13 cellular contexts compared by ENCODE assay signal in the genomic region with DNA sequence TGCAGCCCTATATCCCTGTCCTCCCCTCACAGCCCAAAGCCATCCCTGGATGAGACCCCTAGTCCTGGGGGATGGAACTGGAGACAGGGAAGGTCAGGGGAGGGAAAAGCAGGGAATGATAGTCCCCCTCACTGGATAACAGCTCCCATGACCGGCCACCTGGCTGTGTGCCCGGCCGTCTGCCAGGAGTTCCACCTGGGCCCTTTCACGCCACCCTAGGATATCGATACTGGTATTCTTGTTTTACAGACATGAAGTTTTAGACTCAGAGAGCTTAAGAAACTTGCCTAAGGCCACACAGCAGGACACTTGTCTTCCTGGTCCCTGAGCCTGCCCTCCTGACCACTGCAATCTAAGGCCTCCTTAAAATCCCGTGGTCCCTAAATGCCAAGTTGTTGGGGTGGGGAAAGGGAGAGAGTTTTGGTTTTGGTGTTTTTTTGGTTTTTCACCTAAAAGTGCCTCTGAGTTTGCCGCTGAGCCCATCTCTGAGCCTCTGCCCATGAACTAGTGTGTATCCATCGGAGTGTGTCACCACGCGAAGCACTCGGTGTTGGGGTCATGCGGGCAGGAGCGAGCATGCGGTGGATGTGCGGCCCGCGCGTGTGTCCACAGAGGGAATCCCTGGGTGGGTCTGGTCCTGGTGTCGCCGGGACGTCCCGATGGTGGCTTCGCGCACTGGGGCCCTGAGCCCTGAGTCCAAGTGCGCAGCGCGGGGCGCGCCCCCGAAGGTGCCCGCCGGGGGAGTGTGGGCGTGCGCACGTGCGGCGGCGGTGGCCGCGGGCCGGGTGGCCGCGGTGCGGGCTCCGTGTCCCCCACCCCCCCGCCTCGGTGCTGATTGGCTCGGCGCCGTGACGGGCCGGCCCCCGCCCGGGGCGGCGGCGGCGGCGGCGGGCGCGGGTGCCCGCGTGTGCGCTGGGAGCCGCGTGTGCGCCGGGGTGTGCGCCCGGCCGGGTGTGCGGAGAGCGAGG. TPM values are rescaled to one million over a fixed set of nuclear protein-coding genes. Genes with fewer than 3 reads are reported as not detected.
DNase-seq lines count a peak whose midpoint lies in the region; ATAC-seq and TF ChIP-seq lines count a peak whose summit lies in the region.
"Had no signal": no experiment of that assay in that cellular context is flagged by ENCODE, and none has a peak within 500 bp of the region (broad histone marks: within the 10 kb centered on the region; RNA-seq: fewer than 3 reads in every experiment).

A gene (plus strand): TSS at position 906 of the 968 bp plus-strand sequence. CDS start 147 bp downstream, outside the sequence.

- H3K9me3 Mint-ChIP-seq in activated naive CD4-positive, alpha-beta T cell treated with anti-CD3 and anti-CD28 coated beads for 36 hours = no peaks in the 10 kb centered on the region
- no peaks in the 10 kb centered on the region for H3K9me3 Mint-ChIP-seq in stimulated activated memory B cell treated with anti-CD40 and anti-IgM and Interleukin-4, amounts not matched to agents 10 μg/mL and 1 μg/mL and 100 μg/mL, for 72 hours
- H3K9me3 Mint-ChIP-seq: immature natural killer cell had no signal

- WGBS in iPS DF 6.9 (ENCODE audit: insufficient coverage, insufficient read length) = no CpG with 5 or more reads among the region's 74 CpGs

- no peaks in the 10 kb centered on the region for H3K36me3 ChIP-seq in iPS DF 6.9 (ENCODE audit: control insufficient read depth, insufficient read depth, low read length)
- H3K36me3 ChIP-seq in breast epithelium = no peaks in the 10 kb centered on the region

- TF ChIP-seq POLR2A in breast epithelium (IDR thresholded peaks at IDR 0.05) = no peak

- peak; percentile 29 for ATAC-seq in stimulated activated memory B cell treated with anti-CD40 and anti-IgM and Interleukin-4, amounts not matched to agents 10 μg/mL and 1 μg/mL and 100 μg/mL, for 72 hours

- H3K4me1 Mint-ChIP-seq in activated naive CD4-positive, alpha-beta T cell treated with anti-CD3 and anti-CD28 coated beads for 36 hours (ENCODE audit: low read depth) = peaks cover 5% of the 10 kb centered on the region
- peaks cover 7% of the 10 kb centered on the region for H3K4me1 Mint-ChIP-seq in stimulated activated memory B cell treated with anti-CD40 and anti-IgM and Interleukin-4, amounts not matched to agents 10 μg/mL and 1 μg/mL and 100 μg/mL, for 72 hours

- H3K27me3 Mint-ChIP-seq in activated naive CD4-positive, alpha-beta T cell treated with anti-CD3 and anti-CD28 coated beads for 36 hours (ENCODE audit: low read depth) = peaks cover 38% of the 10 kb centered on the region
- peaks cover 80% of the 10 kb centered on the region for H3K27me3 Mint-ChIP-seq in stimulated activated memory B cell treated with anti-CD40 and anti-IgM and Interleukin-4, amounts not matched to agents 10 μg/mL and 1 μg/mL and 100 μg/mL, for 72 hours

- peak within 1 kb of the TSS; percentile 5 for H3K4me3 Mint-ChIP-seq in activated naive CD4-positive, alpha-beta T cell treated with anti-CD3 and anti-CD28 coated beads for 36 hours
- no peak within 1 kb of the TSS for H3K4me3 Mint-ChIP-seq in stimulated activated memory B cell treated with anti-CD40 and anti-IgM and Interleukin-4, amounts not matched to agents 10 μg/mL and 1 μg/mL and 100 μg/mL, for 72 hours

- peak within 1 kb of the TSS; percentile 44; the same call in 1 of the 2 replicates for H3K4me3 ChIP-seq in iPS DF 6.9 (ENCODE audit: low read length)
- peak within 1 kb of the TSS in 1 of 3 donors; percentile 55 for H3K4me3 ChIP-seq in breast epithelium

- no peak for TF ChIP-seq CTCF in breast epithelium (IDR thresholded peaks at IDR 0.05)

- intact Hi-C loops in activated naive CD4-positive, alpha-beta T cell treated with anti-CD3 and anti-CD28 coated beads for 36 hours (cut with micrococcal nuclease) = no loop called here
- intact Hi-C loops in breast epithelium (cut with DNase I; ENCODE audit: low total_unique reads) = no loop called here

- no peak within 1 kb of the TSS for H3K27ac Mint-ChIP-seq in activated naive CD4-positive, alpha-beta T cell treated with anti-CD3 and anti-CD28 coated beads for 36 hours
- no peak within 1 kb of the TSS for H3K27ac Mint-ChIP-seq in stimulated activated memory B cell treated with anti-CD40 and anti-IgM and Interleukin-4, amounts not matched to agents 10 μg/mL and 1 μg/mL and 100 μg/mL, for 72 hours
- H3K27ac Mint-ChIP-seq: immature natural killer cell had no signal

- CTCF ChIA-PET in activated naive CD4-positive, alpha-beta T cell treated with anti-CD3 and anti-CD28 coated beads for 36 hours (lab: Charles Lee) = interaction anchor here (1.7 kb wide), 1 partner anchor 79 kb away, joined by 3 read pairs; no protein-coding TSS in a partner anchor

- no peaks in the 10 kb centered on the region for H3K9me3 ChIP-seq in iPS DF 6.9 (ENCODE audit: control insufficient read depth, insufficient read depth, low read length)
- no peaks in the 10 kb centered on the region for H3K9me3 ChIP-seq in breast epithelium

- no peak within 1 kb of the TSS for H3K27ac ChIP-seq in iPS DF 6.9 (ENCODE audit: low read length)
- no peak within 1 kb of the TSS for H3K27ac ChIP-seq in breast epithelium

- H3K4me1 ChIP-seq in iPS DF 6.9 (ENCODE audit: control insufficient read depth, insufficient read depth, low read length) (peaks cover 3% of the 10 kb centered on the region), breast epithelium (peaks cover 0 to 3% of the 10 kb centered on the region in 2 donors)

- no peaks in the 10 kb centered on the region for H3K36me3 Mint-ChIP-seq in activated naive CD4-positive, alpha-beta T cell treated with anti-CD3 and anti-CD28 coated beads for 36 hours (ENCODE audit: low read depth)
- no peaks in the 10 kb centered on the region for H3K36me3 Mint-ChIP-seq in stimulated activated memory B cell treated with anti-CD40 and anti-IgM and Interleukin-4, amounts not matched to agents 10 μg/mL and 1 μg/mL and 100 μg/mL, for 72 hours
- H3K36me3 Mint-ChIP-seq: immature natural killer cell had no signal

- DNase-seq in activated naive CD4-positive, alpha-beta T cell treated with anti-CD3 and anti-CD28 coated beads for 36 hours = no peak
- no peak for DNase-seq in activated naive CD4-positive, alpha-beta T cell treated with Interleukin-2 at 50 U/mL for 16 hours
- DNase-seq in NCI-H2171 treated with DMSO at 0.1 percent for 48 hours (lab: John Stamatoyannopoulos, UW) (peak; percentile 44), iPS DF 6.9 (ENCODE audit: low read depth, low spot score) (no peak), breast epithelium (ENCODE audit: low spot score in 2 of 2) (no peak), RPMI8226 (no peak)
- no peak for DNase-seq in effector CD4-positive, alpha-beta T cell
- DNase-seq: erythroblast, immature natural killer cell, NCI-H1930 had no signal

- H3K27me3 ChIP-seq in iPS DF 6.9 (ENCODE audit: control insufficient read depth, insufficient read depth, low read length) (peaks cover 15% of the 10 kb centered on the region; the same call in 1 of the 2 replicates), breast epithelium (peaks cover 4 to 67% of the 10 kb centered on the region in 2 donors)

RNA-seq across cellular contexts. Expression of the gene that starts here (rescaled TPM):
- total RNA-seq in activated naive CD4-positive, alpha-beta T cell treated with anti-CD3 and anti-CD28 coated beads for 36 hours = not detected
- not detected for total RNA-seq in breast epithelium
- total RNA-seq: RPMI7951, skeletal muscle tissue had no signal
